Comparison of ENCODE assay signal across 24 cellular contexts in genomic region chr2:207432471-207432870, GRCh38.
DNase-seq lines count a peak whose midpoint lies in the region; ATAC-seq and TF ChIP-seq lines count a peak whose summit lies in the region.
"Had no signal": no experiment of that assay in that cellular context is flagged by ENCODE, and none has a peak within 500 bp of the region (broad histone marks: within the 10 kb centered on the region; RNA-seq: fewer than 3 reads in every experiment).

No MANE protein-coding gene starts in this region.

- H3K9me3 Mint-ChIP-seq in osteocyte (ENCODE audit: unreplicated experiment): no peaks in the 10 kb centered on the region
- H3K9me3 Mint-ChIP-seq: activated B cell treated with CpG ODN at 0.5 μM for 24 hours; activated CD4-positive, alpha-beta memory T cell treated with anti-CD3 and anti-CD28 coated beads, Interleukin-2, amount 10 ng/mL, durations not matched to agents 7 days and 5 days had no signal

- no peaks in the 10 kb centered on the region for H3K36me3 ChIP-seq in fibroblast of lung (ENCODE audit: control insufficient read depth, insufficient read depth, low read length)
- H3K36me3 ChIP-seq: left ventricle myocardium inferior, transverse colon had no signal

- no peak overlapping the region for H2AFZ ChIP-seq in fibroblast of lung (ENCODE audit: low read length)

- no peak overlapping the region for H3K4me3 ChIP-seq in fibroblast of lung (replicated peaks in 1 of 4; ENCODE audit: control extremely low read depth in 1 of 4, insufficient read depth in 1 of 4, low read depth in 3 of 4, low read length in 4 of 4)
- H3K4me3 ChIP-seq: left ventricle myocardium inferior, transverse colon had no signal

- DNase-seq in ELR (ENCODE audit: low read depth) (peak; percentile 36), NCI-H226 (peak; percentile 19), fibroblast of lung (ENCODE audit: low read depth in 2 of 2) (peak; percentile 34 to 52), osteocyte (ENCODE audit: extremely low spot score, unreplicated experiment) (no peak), GF-D8 (lab: John Stamatoyannopoulos, UW) (no peak), NCI-H526 (lab: John Stamatoyannopoulos, UW) (no peak)
- DNase-seq: activated B cell treated with CpG ODN at 0.5 μM for 24 hours; activated CD4-positive, alpha-beta memory T cell treated with anti-CD3 and anti-CD28 coated beads, Interleukin-2, amount 10 ng/mL, durations not matched to agents 7 days and 5 days; activated gamma-delta T cell; activated T-cell treated with anti-CD3 and anti-CD28 coated beads for 4 hours; amniotic stem cell; central memory CD4-positive, alpha-beta T cell; COR-L47; Kasumi-1; left ventricle myocardium inferior; NCI-H510A treated with DMSO at 0.1 percent for 48 hours; SK-N-SH; small intestine; stimulated activated CD4-positive, alpha-beta T cell treated with anti-CD3 and anti-CD28 coated beads, Interleukin-2, amount 100 ng/mL, for 48 hours; stimulated activated naive CD8-positive, alpha-beta T cell treated with anti-CD3 and anti-CD28 coated beads, Interleukin-15, Interleukin-2, amounts not matched to agents 100 U/mL and 50 U/mL, for 24 hours; transverse colon had no signal

- H3K4me2 ChIP-seq in fibroblast of lung (ENCODE audit: extremely low read depth, insufficient read depth, low read length): no peak overlapping the region
- H3K4me2 ChIP-seq: SK-N-SH had no signal

- H3K27me3 ChIP-seq in fibroblast of lung (ENCODE audit: control insufficient read depth, insufficient read depth, low read length): no peaks in the 10 kb centered on the region
- H3K27me3 ChIP-seq: transverse colon had no signal

- no peaks in the 10 kb centered on the region for H3K36me3 Mint-ChIP-seq in osteocyte (ENCODE audit: unreplicated experiment)

- H3K27ac Mint-ChIP-seq in osteocyte (ENCODE audit: unreplicated experiment): peak overlapping the region; percentile 23
- H3K27ac Mint-ChIP-seq: activated B cell treated with CpG ODN at 0.5 μM for 24 hours; activated CD4-positive, alpha-beta memory T cell treated with anti-CD3 and anti-CD28 coated beads, Interleukin-2, amount 10 ng/mL, durations not matched to agents 7 days and 5 days; B cell had no signal

- TF ChIP-seq CTCF in fibroblast of lung (conservative IDR thresholded peaks at IDR 0.05 in 1 of 2, IDR thresholded peaks at IDR 0.05 in 1 of 2; ENCODE audit: low read depth in 1 of 2, low read length in 2 of 2): no peak
- TF ChIP-seq CTCF in osteocyte (IDR thresholded peaks at IDR 0.05): no peak

- H3K9me3 ChIP-seq in fibroblast of lung (ENCODE audit: control insufficient read depth, insufficient read depth, low read depth, low read length): no peaks in the 10 kb centered on the region
- H3K9me3 ChIP-seq: left ventricle myocardium inferior, SK-N-SH, transverse colon had no signal

- H3K27me3 Mint-ChIP-seq in osteocyte (ENCODE audit: unreplicated experiment): no peaks in the 10 kb centered on the region
- H3K27me3 Mint-ChIP-seq: activated B cell treated with CpG ODN at 0.5 μM for 24 hours; activated CD4-positive, alpha-beta memory T cell treated with anti-CD3 and anti-CD28 coated beads, Interleukin-2, amount 10 ng/mL, durations not matched to agents 7 days and 5 days had no signal

- H3K4me1 ChIP-seq in fibroblast of lung (ENCODE audit: control insufficient read depth, extremely low read depth, insufficient read depth, low read length): no peaks in the 10 kb centered on the region
- H3K4me1 ChIP-seq: left ventricle myocardium inferior had no signal

- no peaks in the 10 kb centered on the region for H4K20me1 ChIP-seq in fibroblast of lung (ENCODE audit: control insufficient read depth, extremely low read depth, insufficient read depth, low read length)

- no peaks in the 10 kb centered on the region for H3K79me2 ChIP-seq in fibroblast of lung (ENCODE audit: control insufficient read depth, insufficient read depth, low read length)

- H3K4me1 Mint-ChIP-seq in osteocyte (ENCODE audit: unreplicated experiment): peaks cover 10% of the 10 kb centered on the region
- H3K4me1 Mint-ChIP-seq: activated B cell treated with CpG ODN at 0.5 μM for 24 hours; activated CD4-positive, alpha-beta memory T cell treated with anti-CD3 and anti-CD28 coated beads, Interleukin-2, amount 10 ng/mL, durations not matched to agents 7 days and 5 days; B cell had no signal

- H3K4me3 Mint-ChIP-seq in osteocyte (ENCODE audit: unreplicated experiment): no peak overlapping the region
- H3K4me3 Mint-ChIP-seq: activated B cell treated with CpG ODN at 0.5 μM for 24 hours; activated CD4-positive, alpha-beta memory T cell treated with anti-CD3 and anti-CD28 coated beads, Interleukin-2, amount 10 ng/mL, durations not matched to agents 7 days and 5 days; B cell had no signal

- ATAC-seq in HG03520 (IDR thresholded peaks at IDR 0.05; ENCODE audit: unreplicated experiment) (no peak), GM19035 (IDR thresholded peaks at IDR 0.05; ENCODE audit: unreplicated experiment) (no peak)
- ATAC-seq: stimulated activated naive CD8-positive, alpha-beta T cell treated with anti-CD3 and anti-CD28 coated beads, Interleukin-15, Interleukin-2, amounts not matched to agents 100 U/mL and 50 U/mL, for 24 hours had no signal

- no peak overlapping the region for H3K9ac ChIP-seq in fibroblast of lung (ENCODE audit: insufficient read depth, low read length)
- H3K9ac ChIP-seq: SK-N-SH had no signal

- no peak overlapping the region for H3K27ac ChIP-seq in fibroblast of lung (ENCODE audit: insufficient read depth, low read length)
- H3K27ac ChIP-seq: left ventricle myocardium inferior, transverse colon had no signal

Comparison
In these comparisons a context has a peak if more than half of its experiments do, and no peak if none do; other contexts are left out.
1. DNase-seq: peak in ELR (single experiment), NCI-H226 (single experiment) and fibroblast of lung (2 of 2); none in osteocyte (single experiment), GF-D8 (single experiment) and NCI-H526 (0 of 2).